ENCODE assay signal across 8 cellular contexts in genomic region chr7:1569016-1569415, GRCh38. TPM values are rescaled to one million over a fixed set of nuclear protein-coding genes. Genes with fewer than 3 reads are reported as not detected.
DNase-seq lines count a peak whose midpoint lies in the region; TF ChIP-seq lines count a peak whose summit lies in the region.

No MANE protein-coding gene starts in this region.

- peaks cover 4 to 7% (median 6%) of the 10 kb centered on the region in 3 donors for H3K27me3 Mint-ChIP-seq in CD14-positive monocyte (ENCODE audit: low read depth in 3 of 3)
- no peaks in the 10 kb centered on the region for H3K27me3 Mint-ChIP-seq in activated naive CD4-positive, alpha-beta T cell treated with anti-CD3 and anti-CD28 coated beads, Interleukin-2, amount 50 U/mL, for 24 hours

- peaks cover 16 to 35% of the 10 kb centered on the region in 2 donors for H3K36me3 Mint-ChIP-seq in CD14-positive monocyte
- peaks cover 3% of the 10 kb centered on the region for H3K36me3 Mint-ChIP-seq in activated naive CD4-positive, alpha-beta T cell treated with anti-CD3 and anti-CD28 coated beads, Interleukin-2, amount 50 U/mL, for 24 hours

- peaks cover 34% of the 10 kb centered on the region for H3K36me3 ChIP-seq in KOPT-K1 (ENCODE audit: insufficient read depth, low read length)

- TF ChIP-seq CTCF in CD14-positive monocyte (IDR thresholded peaks at IDR 0.05): no peak

- DNase-seq in CD14-positive monocyte (ENCODE audit: low spot score) (no peak), iris pigment epithelial cell (ENCODE audit: low read depth) (peak; percentile 68), stromal cell of bone marrow (ENCODE audit: low read depth) (peak; percentile 54), NCI-H1436 treated with DMSO at 0.1 percent for 48 hours (lab: John Stamatoyannopoulos, UW) (no peak), NCI-H2171 treated with DMSO at 0.1 percent for 48 hours (lab: John Stamatoyannopoulos, UW) (no peak), COR-L47 (lab: John Stamatoyannopoulos, UW) (no peak)

- peak overlapping the region; percentile 91 for H3K27ac ChIP-seq in KOPT-K1 (ENCODE audit: low read depth, low read length, poor library complexity, severe bottlenecking)

- H3K4me1 Mint-ChIP-seq in CD14-positive monocyte: peaks cover 39% of the 10 kb centered on the region
- peaks cover 42% of the 10 kb centered on the region for H3K4me1 Mint-ChIP-seq in activated naive CD4-positive, alpha-beta T cell treated with anti-CD3 and anti-CD28 coated beads, Interleukin-2, amount 50 U/mL, for 24 hours

- H3K9me3 Mint-ChIP-seq in CD14-positive monocyte: peaks cover 0 to 3% (median 0%) of the 10 kb centered on the region in 7 donors
- H3K9me3 Mint-ChIP-seq in activated naive CD4-positive, alpha-beta T cell treated with anti-CD3 and anti-CD28 coated beads, Interleukin-2, amount 50 U/mL, for 24 hours: no peaks in the 10 kb centered on the region

- no peaks in the 10 kb centered on the region for H3K9me3 ChIP-seq in KOPT-K1 (ENCODE audit: insufficient read depth, low read length, poor library complexity, severe bottlenecking)

- intact Hi-C loops in CD14-positive monocyte (cut with micrococcal nuclease): loop anchor here in 1 of 2 donors (10.0 kb wide), 1 partner anchor 54 kb away; no protein-coding TSS in a partner anchor

- H3K27ac Mint-ChIP-seq in CD14-positive monocyte: peak overlapping the region in 6 of 7 donors; percentile 60 to 89 (median 82)
- peak overlapping the region; percentile 95 for H3K27ac Mint-ChIP-seq in activated naive CD4-positive, alpha-beta T cell treated with anti-CD3 and anti-CD28 coated beads, Interleukin-2, amount 50 U/mL, for 24 hours

- H3K4me3 Mint-ChIP-seq in CD14-positive monocyte: peak overlapping the region; percentile 80 to 82
- H3K4me3 Mint-ChIP-seq in activated naive CD4-positive, alpha-beta T cell treated with anti-CD3 and anti-CD28 coated beads, Interleukin-2, amount 50 U/mL, for 24 hours: peak overlapping the region; percentile 88

RNA-seq across cellular contexts. Expression of gene PSMG3, which starts 0.8 kb away (rescaled TPM):
- polyA plus RNA-seq in CD14-positive monocyte: 10 to 100 TPM; 34.5 to 38.8 TPM

RNA-seq across cellular contexts. Expression of gene TMEM184A, which starts 13.0 kb away (rescaled TPM):
- not detected for polyA plus RNA-seq in CD14-positive monocyte

RNA-seq across cellular contexts. Expression of gene MAFK, which starts 38.5 kb away (rescaled TPM):
- polyA plus RNA-seq in CD14-positive monocyte: under 1 TPM; 0.30 to 0.48 TPM

Comparison
In these comparisons a context has a peak if more than half of its experiments do, and no peak if none do; other contexts are left out.
1. DNase-seq: peak in iris pigment epithelial cell (single experiment) and stromal cell of bone marrow (single experiment); none in CD14-positive monocyte (single experiment), NCI-H1436 treated with DMSO at 0.1 percent for 48 hours (single experiment), NCI-H2171 treated with DMSO at 0.1 percent for 48 hours (single experiment) and COR-L47 (single experiment).